In genomic region chr6:135072753-135073152, GRCh38 we compare ENCODE assay signal across 2 cellular contexts.
TF ChIP-seq lines count a peak whose summit lies in the region.

No MANE protein-coding gene starts in this region.

TF ChIP-seq in K562, 482 proteins besides CTCF, POLR2A, EP300 and RAD21 (continued from another document):
- 0 out of 2 replicates have a peak, but pooled peaks have one; percentile 17 for TF ChIP-seq ZNF592 (IDR thresholded peaks at IDR 0.05)

TF ChIP-seq in SK-N-SH treated with all-trans-retinoic acid at 6 μM for 48 hours, 23 proteins besides CTCF, POLR2A, EP300 and RAD21 (continued from another document):
- TF ChIP-seq POU6F1 (CRISPR knock-in tag; IDR thresholded peaks at IDR 0.05; ENCODE audit: borderline replicate concordance, low read depth) = no peak
- TF ChIP-seq CSRNP3 (CRISPR knock-in tag; IDR thresholded peaks at IDR 0.05) = no peak
- no peak for TF ChIP-seq BACH2 (CRISPR knock-in tag; IDR thresholded peaks at IDR 0.05; ENCODE audit: borderline replicate concordance)
- TF ChIP-seq ISL1 (CRISPR knock-in tag; IDR thresholded peaks at IDR 0.05) = no peak
- no peak for TF ChIP-seq ZNF70 (CRISPR knock-in tag; IDR thresholded peaks at IDR 0.05)
- no peak for TF ChIP-seq TOX (CRISPR knock-in tag; IDR thresholded peaks at IDR 0.05; ENCODE audit: borderline replicate concordance)
- no peak for TF ChIP-seq CSDC2 (CRISPR knock-in tag; IDR thresholded peaks at IDR 0.05)
- no peak for TF ChIP-seq TSHZ2 (CRISPR knock-in tag; IDR thresholded peaks at IDR 0.05)
- no peak for TF ChIP-seq GLIS3 (CRISPR knock-in tag; IDR thresholded peaks at IDR 0.05)
- TF ChIP-seq ARNTL (CRISPR knock-in tag; IDR thresholded peaks at IDR 0.05; ENCODE audit: borderline replicate concordance, low read depth) = no peak
- no peak for TF ChIP-seq OSR1 (CRISPR knock-in tag; IDR thresholded peaks at IDR 0.05)
